Comparison of ENCODE assay signal across 20 cellular contexts in the genomic region with DNA sequence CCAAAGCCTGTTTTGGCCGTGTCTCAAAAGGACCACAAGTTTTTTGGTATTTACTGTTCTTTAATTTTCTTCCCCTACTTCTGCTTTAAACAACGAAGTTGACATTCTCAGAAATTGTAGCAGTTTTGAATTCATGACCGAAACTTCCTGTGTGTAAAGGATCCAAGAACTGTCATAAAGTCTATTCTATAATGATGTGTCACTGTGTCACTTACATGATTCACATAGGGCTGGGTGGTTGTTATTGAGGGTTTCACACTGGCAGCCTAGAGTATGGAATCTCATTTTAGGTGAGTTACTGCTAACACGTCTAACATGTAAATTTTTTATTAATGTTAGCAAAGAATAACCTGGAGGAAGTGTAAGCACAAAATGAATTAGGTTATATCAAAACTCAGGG.
DNase-seq lines count a peak whose midpoint lies in the region; ATAC-seq, FAIRE-seq and TF ChIP-seq lines count a peak whose summit lies in the region.
"Had no signal": no experiment of that assay in that cellular context is flagged by ENCODE, and none has a peak within 500 bp of the region (broad histone marks: within the 10 kb centered on the region; RNA-seq: fewer than 3 reads in every experiment).

No MANE protein-coding gene starts in this region.

- no peak overlapping the region for H3K9ac ChIP-seq in GM12878 (ENCODE audit: control insufficient read depth, insufficient read depth, low read length)
- H3K9ac ChIP-seq: GM23248, KMS-11 had no signal

- H3K36me3 ChIP-seq in GM12878 (ENCODE audit: control insufficient read depth in 2 of 2, insufficient read depth in 2 of 2, low read length in 1 of 2) (no peaks in the 10 kb centered on the region), pancreas (no peaks in the 10 kb centered on the region)

- no peaks in the 10 kb centered on the region for H3K79me2 ChIP-seq in GM12878 (ENCODE audit: control insufficient read depth, insufficient read depth, low read length)

- CTCF ChIA-PET in GM12878 (lab: Yijun Ruan, JAX): no interaction called here

- intact Hi-C loops in GM12878 (cut with micrococcal nuclease; ENCODE audit: unreplicated experiment) (no loop called here), pancreas (cut with DNase I) (no loop called here)

- no peak for TF ChIP-seq POLR2A in GM12878 (IDR thresholded peaks at IDR 0.05; ENCODE audit: low read depth, low read length)

- FAIRE-seq in GM12878 (lab: Jason Lieb, UNC): no peak
- FAIRE-seq in pancreas (lab: Jason Lieb, UNC): no peak
- FAIRE-seq: GM19239 had no signal

- no TSS peak for BruUV-seq in GM12878 (replicated peaks; lab: Mats Ljungman, UMichigan)

- DNase-seq in DMS 273 (lab: John Stamatoyannopoulos, UW; ENCODE audit: unreplicated experiment) (peak; percentile 35), DMS 273 treated with DMSO at 0.1 percent for 48 hours (lab: John Stamatoyannopoulos, UW) (no peak), KBM-7 (peak; percentile 30), NOMO-1 treated with DMSO at 0.1 percent for 48 hours (lab: John Stamatoyannopoulos, UW; ENCODE audit: unreplicated experiment) (peak; percentile 46), GM12878 (ENCODE audit: low read depth, low spot score) (no peak), pancreas (no peak), NCI-H510A (lab: John Stamatoyannopoulos, UW) (no peak)
- DNase-seq: Caco-2, DMS79, GDM1, GM23248, MM.1S, NCI-H1417 treated with DMSO at 0.1 percent for 48 hours, NCI-H2029, NCI-H2171 treated with DMSO at 0.1 percent for 48 hours had no signal

- no peak overlapping the region for H3K4me3 ChIP-seq in GM12878
- no peak overlapping the region for H3K4me3 ChIP-seq in pancreas
- H3K4me3 ChIP-seq: GM23248 had no signal

- no peaks in the 10 kb centered on the region for H3K9me3 ChIP-seq in GM12878 (replicated peaks; ENCODE audit: control insufficient read depth, insufficient read depth, low read length)
- no peaks in the 10 kb centered on the region for H3K9me3 ChIP-seq in pancreas
- H3K9me3 ChIP-seq: Caco-2 had no signal

- ATAC-seq in GM12878: 0 out of 3 replicates have a peak, but pooled peaks have one; percentile 23
- no peak for ATAC-seq in pancreas
- no peak for ATAC-seq in HG03521 (IDR thresholded peaks at IDR 0.05; ENCODE audit: unreplicated experiment)

- RAD21 ChIA-PET in GM12878 (lab: Charles Lee; ENCODE audit: unreplicated experiment): no interaction called here

- TF ChIP-seq EP300 in GM12878 (IDR thresholded peaks at IDR 0.05; ENCODE audit: borderline replicate concordance in 1 of 2, control insufficient read depth in 1 of 2, low read depth in 2 of 2, low read length in 2 of 2): no peak

- H4K20me1 ChIP-seq in GM12878 (ENCODE audit: control insufficient read depth, insufficient read depth): no peaks in the 10 kb centered on the region

- H3K4me1 ChIP-seq in GM12878 (ENCODE audit: control insufficient read depth, insufficient read depth, low read length) (no peaks in the 10 kb centered on the region), pancreas (no peaks in the 10 kb centered on the region)
- H3K4me1 ChIP-seq: Caco-2 had no signal

- no peak for TF ChIP-seq RAD21 in GM12878 (IDR thresholded peaks at IDR 0.05; ENCODE audit: insufficient read depth, low read depth, low read length)

- POLR2A ChIA-PET in GM12878 (lab: Charles Lee): no interaction called here

- no peak overlapping the region for H3K4me2 ChIP-seq in GM12878 (ENCODE audit: control insufficient read depth, insufficient read depth)
- H3K4me2 ChIP-seq: KMS-11 had no signal

- WGBS in GM12878 (ENCODE audit: insufficient coverage, insufficient replicate concordance, low lambda C conversion rate, missing lambda C conversion rate): under 1% methylated on average over 4 of the region's 4 CpGs
- 40 to 51% methylated on average over 4 of the region's 4 CpGs for WGBS in pancreas, 2 donors

- H3K27me3 ChIP-seq in GM12878 (replicated peaks in 1 of 2; ENCODE audit: control insufficient read depth in 2 of 2, insufficient read depth in 2 of 2, low read length in 1 of 2): no peaks in the 10 kb centered on the region; a peak in 2 of 4 replicates
- no peaks in the 10 kb centered on the region for H3K27me3 ChIP-seq in pancreas

- H2AFZ ChIP-seq in GM12878 (ENCODE audit: control insufficient read depth, low read depth, low read length): no peak overlapping the region
- H2AFZ ChIP-seq: GM23248 had no signal

- no peak for TF ChIP-seq CTCF in GM12878 (IDR thresholded peaks at IDR 0.05 in 2 of 3, conservative IDR thresholded peaks at IDR 0.05 in 1 of 3; ENCODE audit: control insufficient read depth in 2 of 3, extremely low read depth in 1 of 3, insufficient read depth in 1 of 3, low read depth in 3 of 3, low read length in 3 of 3)
- TF ChIP-seq CTCF in pancreas (IDR thresholded peaks at IDR 0.05): no peak

- in situ Hi-C loops in KBM-7 (cut with MboI; ENCODE audit: low pct_unique_long_range_greater_than_20kb, low sequenced_read_pairs) (no loop called here), GM12878 (cut with MboI) (no loop called here)

- SMC1A ChIA-PET in GM12878 (lab: Charles Lee; ENCODE audit: uncharacterized antibody, unreplicated experiment): no interaction called here

- H3K27ac ChIP-seq in GM12878 (ENCODE audit: control insufficient read depth, insufficient read depth) (no peak overlapping the region), pancreas (no peak overlapping the region)
- H3K27ac ChIP-seq: 22Rv1, C4-2B, GM23248, KMS-11 had no signal

TF ChIP-seq in GM12878, 131 proteins besides CTCF, POLR2A, EP300 and RAD21:
- TF ChIP-seq, protein P1, sequence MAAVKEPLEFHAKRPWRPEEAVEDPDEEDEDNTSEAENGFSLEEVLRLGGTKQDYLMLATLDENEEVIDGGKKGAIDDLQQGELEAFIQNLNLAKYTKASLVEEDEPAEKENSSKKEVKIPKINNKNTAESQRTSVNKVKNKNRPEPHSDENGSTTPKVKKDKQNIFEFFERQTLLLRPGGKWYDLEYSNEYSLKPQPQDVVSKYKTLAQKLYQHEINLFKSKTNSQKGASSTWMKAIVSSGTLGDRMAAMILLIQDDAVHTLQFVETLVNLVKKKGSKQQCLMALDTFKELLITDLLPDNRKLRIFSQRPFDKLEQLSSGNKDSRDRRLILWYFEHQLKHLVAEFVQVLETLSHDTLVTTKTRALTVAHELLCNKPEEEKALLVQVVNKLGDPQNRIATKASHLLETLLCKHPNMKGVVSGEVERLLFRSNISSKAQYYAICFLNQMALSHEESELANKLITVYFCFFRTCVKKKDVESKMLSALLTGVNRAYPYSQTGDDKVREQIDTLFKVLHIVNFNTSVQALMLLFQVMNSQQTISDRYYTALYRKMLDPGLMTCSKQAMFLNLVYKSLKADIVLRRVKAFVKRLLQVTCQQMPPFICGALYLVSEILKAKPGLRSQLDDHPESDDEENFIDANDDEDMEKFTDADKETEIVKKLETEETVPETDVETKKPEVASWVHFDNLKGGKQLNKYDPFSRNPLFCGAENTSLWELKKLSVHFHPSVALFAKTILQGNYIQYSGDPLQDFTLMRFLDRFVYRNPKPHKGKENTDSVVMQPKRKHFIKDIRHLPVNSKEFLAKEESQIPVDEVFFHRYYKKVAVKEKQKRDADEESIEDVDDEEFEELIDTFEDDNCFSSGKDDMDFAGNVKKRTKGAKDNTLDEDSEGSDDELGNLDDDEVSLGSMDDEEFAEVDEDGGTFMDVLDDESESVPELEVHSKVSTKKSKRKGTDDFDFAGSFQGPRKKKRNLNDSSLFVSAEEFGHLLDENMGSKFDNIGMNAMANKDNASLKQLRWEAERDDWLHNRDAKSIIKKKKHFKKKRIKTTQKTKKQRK (IDR thresholded peaks at IDR 0.05; ENCODE audit: low read depth, low read length): no peak
- TF ChIP-seq ZNF217 (IDR thresholded peaks at IDR 0.05) (no peak), ZNF384 (IDR thresholded peaks at IDR 0.05; ENCODE audit: borderline replicate concordance, low read depth, low read length) (no peak)

Comparison
In these comparisons a context has a peak if more than half of its experiments do, and no peak if none do; other contexts are left out.
1. DNase-seq: peak in DMS 273 (single experiment), KBM-7 (single experiment) and NOMO-1 treated with DMSO at 0.1 percent for 48 hours (single experiment); none in DMS 273 treated with DMSO at 0.1 percent for 48 hours (single experiment), GM12878 (single experiment), pancreas (0 of 6) and NCI-H510A (single experiment).